ENCODE assay signal across 9 cellular contexts in the genomic region with DNA sequence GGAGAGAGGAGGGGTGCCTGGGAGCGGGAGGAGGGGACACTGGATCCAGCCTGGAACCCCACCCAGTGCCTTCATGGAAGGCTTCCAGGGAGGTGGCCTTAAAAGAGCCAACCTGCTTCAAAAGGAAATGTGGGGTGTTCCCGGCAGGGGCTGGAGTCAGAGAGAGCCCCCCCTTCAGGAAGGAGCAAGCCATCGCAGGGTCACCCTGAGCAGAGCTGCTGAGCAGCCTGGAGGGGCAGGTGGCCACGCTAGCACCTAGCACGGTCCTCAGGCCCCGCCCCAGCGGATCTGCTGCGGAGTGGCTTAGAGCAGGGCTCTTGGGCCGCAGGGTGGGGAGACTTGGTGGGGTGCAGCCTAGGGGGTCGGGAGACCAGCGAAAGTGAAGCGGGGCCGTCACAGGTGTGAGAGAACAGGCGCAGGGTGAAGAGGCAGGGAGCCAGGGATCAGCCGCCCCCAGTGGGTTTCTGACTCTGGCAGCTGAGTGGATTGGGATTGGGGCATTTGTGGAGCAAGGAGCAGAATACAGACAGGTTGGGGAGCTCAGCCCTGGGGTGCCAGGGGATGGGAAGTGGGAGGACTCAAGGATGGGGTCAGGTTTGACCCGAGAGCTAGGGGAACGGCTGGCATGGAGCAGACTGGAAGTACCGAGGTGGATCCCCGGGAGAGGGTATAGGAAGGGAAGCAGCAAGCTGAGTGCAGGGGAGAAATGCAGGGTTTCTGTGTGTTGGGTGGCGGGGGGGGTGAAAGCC. TPM values are rescaled to one million over a fixed set of nuclear protein-coding genes. Genes with fewer than 3 reads are reported as not detected.
DNase-seq lines count a peak whose midpoint lies in the region; ATAC-seq lines count a peak whose summit lies in the region.
"Had no signal": no experiment of that assay in that cellular context is flagged by ENCODE, and none has a peak within 500 bp of the region (broad histone marks: within the 10 kb centered on the region; RNA-seq: fewer than 3 reads in every experiment).

No MANE protein-coding gene starts in this region.

- no peak overlapping the region for H3K27ac Mint-ChIP-seq in activated naive CD4-positive, alpha-beta T cell treated with anti-CD3 and anti-CD28 coated beads for 36 hours
- peak overlapping the region; percentile 27 for H3K27ac Mint-ChIP-seq in T-helper 17 cell
- H3K27ac Mint-ChIP-seq: activated naive CD4-positive, alpha-beta T cell treated with anti-CD3 and anti-CD28 coated beads, Interleukin-2, amount 50 U/mL, for 72 hours had no signal

- ATAC-seq in T-helper 17 cell (peak; percentile 50), left ventricle myocardium superior (peak; percentile 14), aorta (ENCODE audit: low FRiP score) (no peak), GM21381 (IDR thresholded peaks at IDR 0.05; ENCODE audit: unreplicated experiment) (no peak), GM21529 (IDR thresholded peaks at IDR 0.05; ENCODE audit: unreplicated experiment) (no peak), GM21723 (IDR thresholded peaks at IDR 0.05; ENCODE audit: unreplicated experiment) (no peak)

- intact Hi-C loops in activated naive CD4-positive, alpha-beta T cell treated with anti-CD3 and anti-CD28 coated beads for 36 hours (cut with micrococcal nuclease): no loop called here
- intact Hi-C loops in left ventricle myocardium superior (cut with micrococcal nuclease): no loop called here
- intact Hi-C loops in aorta (cut with DNase I): no loop called here

- no peak overlapping the region for H3K27ac ChIP-seq in aorta (ENCODE audit: low read depth in 1 of 2, low read length in 2 of 2)

- no peaks in the 10 kb centered on the region for H3K9me3 Mint-ChIP-seq in activated naive CD4-positive, alpha-beta T cell treated with anti-CD3 and anti-CD28 coated beads for 36 hours
- H3K9me3 Mint-ChIP-seq: activated naive CD4-positive, alpha-beta T cell treated with anti-CD3 and anti-CD28 coated beads, Interleukin-2, amount 50 U/mL, for 72 hours had no signal

- 77 to 78% methylated on average over 19 to 20 of the region's 20 CpGs for WGBS in aorta, 2 donors

- no peak overlapping the region for H3K4me3 Mint-ChIP-seq in activated naive CD4-positive, alpha-beta T cell treated with anti-CD3 and anti-CD28 coated beads for 36 hours
- no peak overlapping the region for H3K4me3 Mint-ChIP-seq in T-helper 17 cell

- no peaks in the 10 kb centered on the region for H3K36me3 Mint-ChIP-seq in activated naive CD4-positive, alpha-beta T cell treated with anti-CD3 and anti-CD28 coated beads for 36 hours (ENCODE audit: low read depth)
- H3K36me3 Mint-ChIP-seq in T-helper 17 cell (ENCODE audit: low read depth): no peaks in the 10 kb centered on the region
- H3K36me3 Mint-ChIP-seq: activated naive CD4-positive, alpha-beta T cell treated with anti-CD3 and anti-CD28 coated beads, Interleukin-2, amount 50 U/mL, for 72 hours had no signal

- no peaks in the 10 kb centered on the region for H3K4me1 ChIP-seq in aorta (ENCODE audit: control insufficient read depth in 1 of 2, insufficient read depth in 2 of 2, low read length in 2 of 2)

- H3K27me3 ChIP-seq in aorta (ENCODE audit: control insufficient read depth in 1 of 2, insufficient read depth in 2 of 2, low read length in 1 of 2): no peaks in the 10 kb centered on the region

- H3K9me3 ChIP-seq in T-helper 17 cell (ENCODE audit: control insufficient read depth, low read length, poor library complexity, severe bottlenecking) (no peaks in the 10 kb centered on the region), aorta (ENCODE audit: control insufficient read depth, low read length) (no peaks in the 10 kb centered on the region)

- H3K36me3 ChIP-seq in aorta (ENCODE audit: control insufficient read depth in 1 of 2, insufficient read depth in 2 of 2, low read length in 1 of 2): no peaks in the 10 kb centered on the region

- H3K27me3 Mint-ChIP-seq in activated naive CD4-positive, alpha-beta T cell treated with anti-CD3 and anti-CD28 coated beads for 36 hours (ENCODE audit: low read depth): no peaks in the 10 kb centered on the region
- H3K27me3 Mint-ChIP-seq in T-helper 17 cell: no peaks in the 10 kb centered on the region

- peak; percentile 22 for DNase-seq in activated naive CD4-positive, alpha-beta T cell treated with anti-CD3 and anti-CD28 coated beads for 36 hours
- DNase-seq in activated naive CD4-positive, alpha-beta T cell (lab: John Stamatoyannopoulos, UW): no peak
- DNase-seq in T-helper 17 cell (no peak), left ventricle myocardium superior (peak; percentile 27), aorta (peak; percentile 41 to 69)

- CTCF ChIA-PET in activated naive CD4-positive, alpha-beta T cell treated with anti-CD3 and anti-CD28 coated beads for 36 hours (lab: Charles Lee): interaction anchor here (0.6 to 1.2 kb wide), 6 partner anchors 8 to 1240 kb away, joined by 3 to 4 read pairs (median 3); no protein-coding TSS in a partner anchor

- H3K4me1 Mint-ChIP-seq in activated naive CD4-positive, alpha-beta T cell treated with anti-CD3 and anti-CD28 coated beads for 36 hours (ENCODE audit: low read depth): no peaks in the 10 kb centered on the region
- H3K4me1 Mint-ChIP-seq in T-helper 17 cell: peaks cover 11% of the 10 kb centered on the region

- H3K4me3 ChIP-seq in aorta (ENCODE audit: low read length in 2 of 2): no peak overlapping the region

RNA-seq across cellular contexts. Expression of gene LCN2, which starts 1.5 kb away (rescaled TPM):
- total RNA-seq in activated naive CD4-positive, alpha-beta T cell treated with anti-CD3 and anti-CD28 coated beads for 36 hours: not detected
- total RNA-seq in T-helper 17 cell: 1 to 10 TPM in 1 of 2 donors, not detected in 1; 9.3 TPM
- total RNA-seq in left ventricle myocardium superior: 0.32 TPM
- total RNA-seq in aorta: 1 to 10 TPM in 1 of 2 donors, under 1 TPM in 1; 0.84 to 1.1 TPM
- polyA plus RNA-seq in aorta: 1 to 10 TPM in 1 of 2 donors, under 1 TPM in 1; 0.90 to 5.6 TPM
- total RNA-seq: activated naive CD4-positive, alpha-beta T cell treated with anti-CD3 and anti-CD28 coated beads, Interleukin-2, amount 50 U/mL, for 72 hours had no signal

RNA-seq across cellular contexts. Expression of gene BBLN, which starts 9.3 kb away (rescaled TPM):
- total RNA-seq in activated naive CD4-positive, alpha-beta T cell treated with anti-CD3 and anti-CD28 coated beads for 36 hours: 10 to 100 TPM; 73.3 to 77.7 TPM
- total RNA-seq in T-helper 17 cell: 10 to 100 TPM; 71.0 to 87.9 TPM
- 41.7 TPM for total RNA-seq in left ventricle myocardium superior
- total RNA-seq in aorta: 10 to 100 TPM; 46.7 to 54.3 TPM
- polyA plus RNA-seq in aorta: 100 to 1,000 TPM; 164 to 278 TPM

RNA-seq across cellular contexts. Expression of gene PTGES2, which starts 23.2 kb away (rescaled TPM):
- total RNA-seq in activated naive CD4-positive, alpha-beta T cell treated with anti-CD3 and anti-CD28 coated beads for 36 hours: 10 to 100 TPM; 47.6 to 48.4 TPM
- total RNA-seq in T-helper 17 cell: 10 to 100 TPM; 46.4 to 58.2 TPM
- 157 TPM for total RNA-seq in left ventricle myocardium superior
- total RNA-seq in aorta: 10 to 100 TPM; 37.1 to 38.5 TPM
- polyA plus RNA-seq in aorta: 10 to 100 TPM; 29.9 to 56.2 TPM

RNA-seq across cellular contexts. Expression of gene CIZ1, which starts 40.6 kb away (rescaled TPM):
- 10 to 100 TPM; 79.5 to 82.8 TPM for total RNA-seq in activated naive CD4-positive, alpha-beta T cell treated with anti-CD3 and anti-CD28 coated beads for 36 hours
- total RNA-seq in T-helper 17 cell (100 to 1,000 TPM; 128 to 134 TPM), left ventricle myocardium superior (76.6 TPM), aorta (100 to 1,000 TPM in 1 of 2 donors, 10 to 100 TPM in 1; 82.3 to 117 TPM)
- polyA plus RNA-seq in aorta: 10 to 100 TPM; 38.4 to 67.2 TPM

RNA-seq across cellular contexts. Expression of gene DNM1, which starts 52.4 kb away (rescaled TPM):
- total RNA-seq in activated naive CD4-positive, alpha-beta T cell treated with anti-CD3 and anti-CD28 coated beads for 36 hours: under 1 TPM; 0.07 to 0.77 TPM
- total RNA-seq in T-helper 17 cell: 1 to 10 TPM; 1.3 to 2.2 TPM
- 5.4 TPM for total RNA-seq in left ventricle myocardium superior
- total RNA-seq in aorta: 100 to 1,000 TPM in 1 of 2 donors, 1 to 10 TPM in 1; 9.3 to 114 TPM
- polyA plus RNA-seq in aorta: 1 to 10 TPM in 1 of 2 donors, under 1 TPM in 1; 0.43 to 2.1 TPM

Comparison
In these comparisons a context has a peak if more than half of its experiments do, and no peak if none do; other contexts are left out.
1. DNase-seq: peak in activated naive CD4-positive, alpha-beta T cell treated with anti-CD3 and anti-CD28 coated beads for 36 hours (single experiment), left ventricle myocardium superior (single experiment) and aorta (2 of 2); none in activated naive CD4-positive, alpha-beta T cell (0 of 4) and T-helper 17 cell (0 of 3).
2. ATAC-seq: peak in T-helper 17 cell (single experiment) and left ventricle myocardium superior (single experiment); none in aorta (single experiment), GM21381 (single experiment), GM21529 (single experiment) and GM21723 (single experiment).